23 cellular contexts compared by ENCODE assay signal in the genomic region with DNA sequence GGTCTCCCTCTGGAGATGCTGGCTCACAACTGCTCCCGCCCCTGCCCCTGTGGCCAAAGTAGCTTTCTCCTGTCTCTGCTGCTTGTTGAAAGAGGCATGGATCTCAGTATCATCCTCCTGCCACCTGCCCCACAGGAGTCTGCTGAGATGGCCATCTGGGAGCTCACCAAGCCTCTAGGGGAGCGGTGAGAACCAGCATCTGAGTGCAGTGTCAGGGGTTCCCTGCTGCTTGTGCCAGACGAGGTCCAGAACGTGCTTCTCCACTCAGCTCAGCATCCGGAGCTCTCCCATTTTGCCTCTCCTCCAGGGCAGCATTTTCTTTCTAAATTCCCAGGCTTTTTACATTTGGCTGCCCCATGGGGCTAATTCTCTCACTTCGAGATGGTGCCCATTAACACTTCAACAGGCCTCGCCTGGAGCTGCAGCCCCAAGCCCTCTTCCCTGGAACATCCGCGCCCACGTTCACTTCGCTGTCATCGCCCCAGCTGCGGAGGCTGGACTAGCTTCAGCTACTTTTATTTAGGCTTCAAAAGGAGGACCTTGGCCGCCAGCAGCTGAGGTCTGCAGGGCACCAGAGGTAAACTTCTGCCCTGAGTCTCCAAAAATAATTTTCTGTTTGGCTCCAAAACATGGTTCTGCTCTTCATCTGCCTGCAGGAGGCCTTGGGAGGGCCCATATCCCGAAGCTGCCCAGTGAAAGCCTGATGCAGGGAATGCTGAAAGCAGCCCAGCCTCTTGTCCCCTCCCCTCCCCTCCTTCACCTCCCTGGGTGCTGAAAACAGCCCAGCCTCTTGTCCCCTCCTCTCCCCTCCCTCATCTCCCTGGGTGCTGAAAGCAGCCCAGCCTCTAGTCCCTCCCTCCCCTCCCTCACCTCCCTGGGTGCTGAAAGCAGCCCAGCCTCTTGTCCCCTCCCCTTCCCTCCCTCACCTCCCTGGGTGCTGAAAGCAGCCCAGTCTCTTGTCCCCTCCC. TPM values are rescaled to one million over a fixed set of nuclear protein-coding genes. Genes with fewer than 3 reads are reported as not detected.
DNase-seq lines count a peak whose midpoint lies in the region; ATAC-seq and TF ChIP-seq lines count a peak whose summit lies in the region.
"Had no signal": no experiment of that assay in that cellular context is flagged by ENCODE, and none has a peak within 500 bp of the region (broad histone marks: within the 10 kb centered on the region; RNA-seq: fewer than 3 reads in every experiment).

No MANE protein-coding gene starts in this region.

- H3K79me2 ChIP-seq in GM23338 (replicated peaks; ENCODE audit: insufficient read depth) (no peaks in the 10 kb centered on the region), neural progenitor cell (ENCODE audit: low read depth) (no peaks in the 10 kb centered on the region)

- H3K4me1 ChIP-seq in GM23338 (ENCODE audit: insufficient read depth) (peaks cover 11% of the 10 kb centered on the region; the same call in 1 of the 2 replicates), neural progenitor cell (peaks cover 22% of the 10 kb centered on the region)
- H3K4me1 ChIP-seq: BLaER1 had no signal

- H3K9me2 ChIP-seq in GM23338 (ENCODE audit: insufficient read depth), result no peaks in the 10 kb centered on the region

- ATAC-seq in GM23338 (peak; percentile 67), HG02840 (IDR thresholded peaks at IDR 0.05; ENCODE audit: low FRiP score, unreplicated experiment) (no peak)

- H3K27ac Mint-ChIP-seq in GM23338 (no peak overlapping the region), neural progenitor cell (no peak overlapping the region), immature natural killer cell (no peak overlapping the region)

- H3K4me2 ChIP-seq in GM23338 (no peak overlapping the region), neural progenitor cell (peak overlapping the region; percentile 24)
- H3K4me2 ChIP-seq: BLaER1 had no signal

- H3K9me3 Mint-ChIP-seq in GM23338, result peaks cover 13% of the 10 kb centered on the region
- H3K9me3 Mint-ChIP-seq in neural progenitor cell, result peaks cover 5% of the 10 kb centered on the region
- no peaks in the 10 kb centered on the region for H3K9me3 Mint-ChIP-seq in immature natural killer cell

- no peak overlapping the region for H3K27ac ChIP-seq in GM23338 (ENCODE audit: low read depth)
- no peak overlapping the region for H3K27ac ChIP-seq in neural progenitor cell
- H3K27ac ChIP-seq: BLaER1, epithelial cell of prostate had no signal

- H2AFZ ChIP-seq in GM23338, result peak overlapping the region; percentile 59; the same call in 1 of the 2 replicates
- H2AFZ ChIP-seq in neural progenitor cell (replicated peaks), result no peak overlapping the region

- peak overlapping the region; percentile 23; the same call in 2 of the 3 replicates for H3K4me3 Mint-ChIP-seq in GM23338
- peak overlapping the region; percentile 29 for H3K4me3 Mint-ChIP-seq in neural progenitor cell
- H3K4me3 Mint-ChIP-seq in immature natural killer cell, result no peak overlapping the region

- no peak overlapping the region for H3K4me3 ChIP-seq in GM23338
- no peak overlapping the region for H3K4me3 ChIP-seq in choroid plexus epithelial cell (ENCODE audit: low read depth, low read length)
- H3K4me3 ChIP-seq in neural progenitor cell, result no peak overlapping the region
- H3K4me3 ChIP-seq: BLaER1, transverse colon had no signal

- no peaks in the 10 kb centered on the region for H3K36me3 ChIP-seq in GM23338 (ENCODE audit: insufficient read depth)
- H3K36me3 ChIP-seq in neural progenitor cell, result no peaks in the 10 kb centered on the region
- H3K36me3 ChIP-seq: BLaER1, transverse colon had no signal

- H3K9ac ChIP-seq in neural progenitor cell, result no peak overlapping the region
- H3K9ac ChIP-seq: BLaER1 had no signal

- no peaks in the 10 kb centered on the region for H3K9me3 ChIP-seq in neural progenitor cell (ENCODE audit: low read depth)
- H3K9me3 ChIP-seq: transverse colon had no signal

- H3K27me3 Mint-ChIP-seq in GM23338 (ENCODE audit: insufficient read depth, low read depth, poor library complexity) (peaks cover 27% of the 10 kb centered on the region), neural progenitor cell (ENCODE audit: insufficient read depth, low read depth) (peaks cover 16% of the 10 kb centered on the region), immature natural killer cell (ENCODE audit: low read depth in 3 of 3) (peaks cover 4 to 14% (median 11%) of the 10 kb centered on the region in 3 donors)

- H3F3A ChIP-seq in GM23338 (replicated peaks; ENCODE audit: low read depth), result peaks cover 3% of the 10 kb centered on the region; the same call in 1 of the 2 replicates
- peaks cover 21% of the 10 kb centered on the region for H3F3A ChIP-seq in neural progenitor cell (ENCODE audit: low read depth)

- no peak for TF ChIP-seq CTCF in GM23338 (conservative IDR thresholded peaks at IDR 0.05; ENCODE audit: low read depth in 2 of 2)
- peak; percentile 2 for TF ChIP-seq CTCF in choroid plexus epithelial cell (conservative IDR thresholded peaks at IDR 0.05; ENCODE audit: low read depth, low read length)
- TF ChIP-seq CTCF in neural progenitor cell (IDR thresholded peaks at IDR 0.05), result no peak

- H4K20me1 ChIP-seq in GM23338 (replicated peaks; ENCODE audit: insufficient read depth) (no peaks in the 10 kb centered on the region), neural progenitor cell (ENCODE audit: low read depth) (no peaks in the 10 kb centered on the region)
- H4K20me1 ChIP-seq: BLaER1 had no signal

- H3K36me3 Mint-ChIP-seq in GM23338 (ENCODE audit: low read depth), result peaks cover 8% of the 10 kb centered on the region
- no peaks in the 10 kb centered on the region for H3K36me3 Mint-ChIP-seq in neural progenitor cell
- H3K36me3 Mint-ChIP-seq in immature natural killer cell, result no peaks in the 10 kb centered on the region

- no peak for DNase-seq in GM23338 (ENCODE audit: low spot score)
- peak; percentile 91 for DNase-seq in NCI-H69 (lab: John Stamatoyannopoulos, UW)
- peak; percentile 60 for DNase-seq in choroid plexus epithelial cell (ENCODE audit: low read depth)
- DNase-seq in neural progenitor cell (ENCODE audit: low spot score), result no peak
- DNase-seq in immature natural killer cell, result no peak
- no peak for DNase-seq in RKO (ENCODE audit: low spot score)
- DNase-seq: activated CD4-positive, alpha-beta T cell treated with anti-CD3 and anti-CD28 coated beads, Interleukin-2, amount 50 U/mL, for 1 hour; activated naive CD4-positive, alpha-beta T cell treated with Interleukin-2 at 50 U/mL for 16 hours; activated T-cell treated with anti-CD3 and anti-CD28 coated beads for 4 hours; aorta; NCI-H446 treated with DMSO at 0.1 percent for 48 hours; OCI-M1; stimulated activated CD4-positive, alpha-beta T cell treated with anti-CD3 and anti-CD28 coated beads, Interleukin-15, amount 100 ng/mL, for 24 hours; stimulated activated naive CD4-positive, alpha-beta T cell; transverse colon had no signal

- H3K4me1 Mint-ChIP-seq in GM23338, result peaks cover 32% of the 10 kb centered on the region
- peaks cover 38% of the 10 kb centered on the region for H3K4me1 Mint-ChIP-seq in neural progenitor cell
- H3K4me1 Mint-ChIP-seq in immature natural killer cell, result no peaks in the 10 kb centered on the region

- H3K27me3 ChIP-seq in GM23338 (ENCODE audit: insufficient read depth) (no peaks in the 10 kb centered on the region), neural progenitor cell (no peaks in the 10 kb centered on the region)
- H3K27me3 ChIP-seq: BLaER1, transverse colon had no signal

TF ChIP-seq in GM23338, 12 proteins besides CTCF, POLR2A, EP300 and RAD21:
- no peak for TF ChIP-seq NANOG (IDR thresholded peaks at IDR 0.05; ENCODE audit: borderline replicate concordance)

RNA-seq across cellular contexts. Expression of a gene that starts 25.2 kb away (rescaled TPM):
- total RNA-seq in GM23338 (2014; rRNA removed; shearing (Covaris generic)), result not detected in 2 replicates
- polyA plus RNA-seq in GM23338 (2016; fragmentation: Nextera tagmentation; extraction: Ambion mirVana), result not detected in 2 replicates
- total RNA-seq in neural progenitor cell (ENCODE audit: low replicate concordance), result not detected in 2 replicates
- not detected for polyA plus RNA-seq in immature natural killer cell
- total RNA-seq: aorta, H4, mesenteric fat pad, renal cortical epithelial cell, SK-MEL-5, transverse colon had no signal
- polyA plus RNA-seq: neural cell had no signal

RNA-seq across cellular contexts. Expression of a gene that starts 40.1 kb away (rescaled TPM):
- total RNA-seq in GM23338 (2014; rRNA removed; shearing (Covaris generic)), result 55.6 and 64.7 TPM in 2 replicates
- polyA plus RNA-seq in GM23338 (2016; fragmentation: Nextera tagmentation; extraction: Ambion mirVana) (28.6 and 32.0 TPM in 2 replicates), immature natural killer cell (10 to 100 TPM; 22.6 to 39.8 (median 23.6) TPM)
- total RNA-seq in neural progenitor cell (ENCODE audit: low replicate concordance), result 31.8 and 53.4 TPM in 2 replicates

Comparison
In these comparisons a context has a peak if more than half of its experiments do, and no peak if none do; other contexts are left out.
1. DNase-seq: peak in NCI-H69 (single experiment) and choroid plexus epithelial cell (single experiment); none in GM23338 (single experiment), neural progenitor cell (single experiment), immature natural killer cell (0 of 3) and RKO (single experiment).
2. H3K4me3 Mint-ChIP-seq: peak in GM23338 (single experiment) and neural progenitor cell (single experiment); none in immature natural killer cell (0 of 5).